In the genomic region with DNA sequence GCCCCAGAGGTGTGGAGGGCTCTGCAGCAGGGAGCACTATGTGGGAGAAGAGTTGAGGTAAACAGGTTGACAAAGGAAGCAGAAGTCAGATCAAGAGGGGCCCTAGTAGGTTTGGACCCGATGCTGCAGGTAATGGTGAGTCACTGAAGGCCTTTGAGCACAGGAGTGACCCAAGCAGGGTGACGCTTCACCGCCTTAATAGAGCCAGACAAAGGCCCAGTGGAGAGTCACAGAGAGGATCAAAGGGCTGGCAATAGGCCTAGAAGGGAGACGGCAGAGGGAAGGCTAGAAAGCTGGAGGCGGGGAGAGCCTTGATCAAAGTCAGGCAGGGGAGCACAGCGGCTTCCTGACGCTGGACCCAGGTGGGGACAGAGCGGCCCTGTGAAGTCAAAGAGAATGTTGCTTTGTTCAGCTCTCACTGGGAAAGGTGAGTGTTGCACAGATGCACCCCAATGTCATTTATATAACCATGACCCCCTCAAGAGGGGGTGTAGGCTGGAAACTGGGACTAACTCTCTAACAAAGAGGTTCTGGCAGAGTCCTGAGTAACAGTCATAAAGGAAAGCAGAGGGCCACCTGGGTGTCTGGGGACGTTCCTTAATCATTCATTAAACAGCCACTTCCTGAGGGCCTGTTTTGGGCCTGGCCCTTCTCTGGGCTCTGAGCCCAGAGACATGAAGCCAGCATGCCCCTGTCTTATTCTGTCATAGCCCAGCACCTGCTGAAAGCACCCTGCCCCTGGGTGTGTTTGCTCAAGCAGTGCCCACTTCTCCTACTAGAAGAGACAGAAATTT, we compare ENCODE assay signal across 12 cellular contexts. TPM values are rescaled to one million over a fixed set of nuclear protein-coding genes. Genes with fewer than 3 reads are reported as not detected.
A peak's percentile ranks its signal among the peaks of the same experiment; 100 is the strongest.
DNase-seq lines count a peak whose midpoint lies in the region; ATAC-seq and TF ChIP-seq lines count a peak whose summit lies in the region.
"Had no signal": no experiment of that assay in that cellular context is flagged by ENCODE, and none has a peak within 500 bp of the region (broad histone marks: within the 10 kb centered on the region; RNA-seq: fewer than 3 reads in every experiment).

No MANE protein-coding gene starts in this region.

- no peak overlapping the region for H3K4me2 ChIP-seq in neuronal stem cell (ENCODE audit: insufficient read depth, low read length, poor library complexity, severe bottlenecking)

- H3K9me3 Mint-ChIP-seq in activated CD4-positive, alpha-beta T cell treated with anti-CD3 and anti-CD28 coated beads, Interleukin-2, amount 10 ng/mL, durations not matched to agents 24 days and 14 days = no peaks in the 10 kb centered on the region

- H3K18ac ChIP-seq in neuronal stem cell (ENCODE audit: low read length) = no peak overlapping the region

- no peak overlapping the region for H2AK5ac ChIP-seq in neuronal stem cell (ENCODE audit: low read depth, low read length)

- H3K4me3 ChIP-seq in neuronal stem cell (ENCODE audit: low read length in 2 of 2) = no peak overlapping the region
- H3K4me3 ChIP-seq: SJSA1 had no signal

- no peaks in the 10 kb centered on the region for H3K36me3 Mint-ChIP-seq in activated CD4-positive, alpha-beta T cell treated with anti-CD3 and anti-CD28 coated beads, Interleukin-2, amount 10 ng/mL, durations not matched to agents 24 days and 14 days (ENCODE audit: low read depth)

- no peaks in the 10 kb centered on the region for H3K27me3 ChIP-seq in neuronal stem cell (ENCODE audit: control insufficient read depth in 3 of 3, insufficient read depth in 3 of 3, low read depth in 1 of 3, low read length in 3 of 3)

- H2BK12ac ChIP-seq in neuronal stem cell (ENCODE audit: low read length) = no peak overlapping the region

- H2BK5ac ChIP-seq in neuronal stem cell (ENCODE audit: low read length) = no peak overlapping the region

- H3K4me1 ChIP-seq in neuronal stem cell (ENCODE audit: control insufficient read depth in 2 of 2, insufficient read depth in 1 of 2, low read depth in 1 of 2, low read length in 2 of 2) = peaks cover 0 to 3% of the 10 kb centered on the region in 2 donors
- H3K4me1 ChIP-seq: SJSA1 had no signal

- no peak overlapping the region for H3K27ac ChIP-seq in neuronal stem cell (replicated peaks; ENCODE audit: low read length)
- H3K27ac ChIP-seq: SJSA1 had no signal

- no peak overlapping the region for H3K4ac ChIP-seq in neuronal stem cell (ENCODE audit: low read length)

- peak; percentile 77 for ATAC-seq in GM18505 (IDR thresholded peaks at IDR 0.05; ENCODE audit: unreplicated experiment)
- ATAC-seq in GM21528 (IDR thresholded peaks at IDR 0.05; ENCODE audit: low FRiP score, unreplicated experiment) = peak; percentile 82
- ATAC-seq in HG03342 (IDR thresholded peaks at IDR 0.05; ENCODE audit: unreplicated experiment) = peak; percentile 86

- no peak overlapping the region for H3K9ac ChIP-seq in neuronal stem cell (ENCODE audit: low read depth, low read length, poor library complexity)

- no peaks in the 10 kb centered on the region for H3K36me3 ChIP-seq in neuronal stem cell (replicated peaks in 1 of 2; ENCODE audit: control insufficient read depth in 2 of 2, insufficient read depth in 2 of 2, low read length in 2 of 2)
- H3K36me3 ChIP-seq: SJSA1 had no signal

- no CpG with 5 or more reads among the region's 9 CpGs for WGBS in neuronal stem cell (ENCODE audit: extremely low coverage in 2 of 2, insufficient read length in 2 of 2, insufficient replicate concordance in 1 of 2), 2 donors

- intact Hi-C loops in activated CD4-positive, alpha-beta T cell treated with anti-CD3 and anti-CD28 coated beads, Interleukin-2, amount 10 ng/mL, durations not matched to agents 24 days and 14 days (cut with micrococcal nuclease) = no loop called here

- peak; percentile 99 for DNase-seq in SW480 (ENCODE audit: low spot score)
- DNase-seq in activated CD4-positive, alpha-beta T cell treated with anti-CD3 and anti-CD28 coated beads, Interleukin-2, amount 10 ng/mL, durations not matched to agents 24 days and 14 days = no peak
- DNase-seq in NCI-H187 (lab: John Stamatoyannopoulos, UW) = no peak
- no peak for DNase-seq in glomerular visceral epithelial cell (ENCODE audit: extremely low spot score)
- DNase-seq in neuronal stem cell (ENCODE audit: low spot score) = no peak
- DNase-seq: anterior cingulate cortex, NCI-H1930 had no signal

- no peak overlapping the region for H3K27ac Mint-ChIP-seq in activated CD4-positive, alpha-beta T cell treated with anti-CD3 and anti-CD28 coated beads, Interleukin-2, amount 10 ng/mL, durations not matched to agents 24 days and 14 days

- H3K4me3 Mint-ChIP-seq in activated CD4-positive, alpha-beta T cell treated with anti-CD3 and anti-CD28 coated beads, Interleukin-2, amount 10 ng/mL, durations not matched to agents 24 days and 14 days = no peak overlapping the region

- no peaks in the 10 kb centered on the region for H3K4me1 Mint-ChIP-seq in activated CD4-positive, alpha-beta T cell treated with anti-CD3 and anti-CD28 coated beads, Interleukin-2, amount 10 ng/mL, durations not matched to agents 24 days and 14 days

- no peak overlapping the region for H2BK15ac ChIP-seq in neuronal stem cell (ENCODE audit: low read length)

- H3K14ac ChIP-seq in neuronal stem cell (ENCODE audit: low read length) = no peak overlapping the region

- peaks cover 11% of the 10 kb centered on the region for H3K27me3 Mint-ChIP-seq in activated CD4-positive, alpha-beta T cell treated with anti-CD3 and anti-CD28 coated beads, Interleukin-2, amount 10 ng/mL, durations not matched to agents 24 days and 14 days

- H3K9me3 ChIP-seq in neuronal stem cell (replicated peaks in 1 of 2; ENCODE audit: control insufficient read depth in 2 of 2, insufficient read depth in 1 of 2, low read depth in 1 of 2, low read length in 2 of 2) = no peaks in the 10 kb centered on the region
- H3K9me3 ChIP-seq: SJSA1 had no signal

- H4K91ac ChIP-seq in neuronal stem cell (ENCODE audit: low read depth, low read length, poor library complexity) = no peak overlapping the region

- no peak overlapping the region for H2BK120ac ChIP-seq in neuronal stem cell (ENCODE audit: low read depth, low read length)

- no peak overlapping the region for H4K8ac ChIP-seq in neuronal stem cell (ENCODE audit: low read depth, low read length)

- H3K79me1 ChIP-seq in neuronal stem cell (ENCODE audit: low read depth, low read length) = no peaks in the 10 kb centered on the region

- TF ChIP-seq POLR2A in GM18505 (IDR thresholded peaks at IDR 0.05; ENCODE audit: borderline replicate concordance, extremely low read depth, insufficient read depth, insufficient read length) = no peak

- no peak overlapping the region for H3K23ac ChIP-seq in neuronal stem cell (ENCODE audit: low read depth, low read length, poor library complexity)

- H2AFZ ChIP-seq in neuronal stem cell (ENCODE audit: low read length) = no peak overlapping the region

RNA-seq across cellular contexts. Expression of gene CPLX2, which starts 9.8 kb away (rescaled TPM):
- total RNA-seq in activated CD4-positive, alpha-beta T cell treated with anti-CD3 and anti-CD28 coated beads, Interleukin-2, amount 10 ng/mL, durations not matched to agents 24 days and 14 days = not detected in 2 replicates
- 0.10 TPM for polyA plus RNA-seq in neuronal stem cell (2013, experiment 1 of 2)
- 0.07 TPM for polyA plus RNA-seq in neuronal stem cell (2013, experiment 2 of 2)
- total RNA-seq: endothelial cell of umbilical vein, SJSA1 had no signal
- polyA plus RNA-seq: endothelial cell of umbilical vein had no signal
